ENCODE assay signal across 8 cellular contexts in genomic region chr6:31659649-31660223, GRCh38. TPM values are rescaled to one million over a fixed set of nuclear protein-coding genes. Genes with fewer than 3 reads are reported as not detected.
DNase-seq lines count a peak whose midpoint lies in the region; ATAC-seq and TF ChIP-seq lines count a peak whose summit lies in the region.

No MANE protein-coding gene starts in this region.

- H3K9ac ChIP-seq in HUES48 (ENCODE audit: low read depth, low read length), result peak overlapping the region; percentile 87

- peak; percentile 49 for DNase-seq in AG20443 (ENCODE audit: low spot score)
- no peak for DNase-seq in activated naive CD8-positive, alpha-beta T cell treated with anti-CD3 and anti-CD28 coated beads, Interleukin-2, amount 10 ng/mL, durations not matched to agents 7 days and 5 days
- no peak for DNase-seq in iPS DF 6.9 (ENCODE audit: low read depth, low spot score)
- DNase-seq in spleen, result no peak
- no peak for DNase-seq in NCI-H1092 treated with DMSO at 0.1 percent for 48 hours (lab: John Stamatoyannopoulos, UW)
- DNase-seq in NCI-H2029 (lab: John Stamatoyannopoulos, UW), result no peak
- no peak for DNase-seq in NCI-H446 (lab: John Stamatoyannopoulos, UW)

- H3K9me3 Mint-ChIP-seq in activated naive CD8-positive, alpha-beta T cell treated with anti-CD3 and anti-CD28 coated beads, Interleukin-2, amount 10 ng/mL, durations not matched to agents 7 days and 5 days, result no peaks in the 10 kb centered on the region

- peaks cover 45% of the 10 kb centered on the region for H3K36me3 Mint-ChIP-seq in activated naive CD8-positive, alpha-beta T cell treated with anti-CD3 and anti-CD28 coated beads, Interleukin-2, amount 10 ng/mL, durations not matched to agents 7 days and 5 days

- TF ChIP-seq CTCF in spleen (IDR thresholded peaks at IDR 0.05 in 8 of 11, conservative IDR thresholded peaks at IDR 0.05 in 3 of 11), result no peak

- peak overlapping the region; percentile 88 for H3K4me3 ChIP-seq in HUES48 (ENCODE audit: low read depth, low read length)
- H3K4me3 ChIP-seq in iPS DF 6.9 (ENCODE audit: low read length), result peak overlapping the region; percentile 77; the same call in 1 of the 2 replicates
- peak overlapping the region; percentile 61 to 96 (median 77) for H3K4me3 ChIP-seq in spleen

- peaks cover 32% of the 10 kb centered on the region for H3K36me3 ChIP-seq in HUES48 (ENCODE audit: control insufficient read depth, insufficient read depth, low read length)
- 0 out of 2 replicates have a peak, but pooled peaks cover 7% of the 10 kb centered on the region for H3K36me3 ChIP-seq in iPS DF 6.9 (ENCODE audit: control insufficient read depth, insufficient read depth, low read length)
- peaks cover 0 to 72% (median 28%) of the 10 kb centered on the region in 6 donors for H3K36me3 ChIP-seq in spleen

- H3K27me3 Mint-ChIP-seq in activated naive CD8-positive, alpha-beta T cell treated with anti-CD3 and anti-CD28 coated beads, Interleukin-2, amount 10 ng/mL, durations not matched to agents 7 days and 5 days, result no peaks in the 10 kb centered on the region

- H3K4me1 Mint-ChIP-seq in activated naive CD8-positive, alpha-beta T cell treated with anti-CD3 and anti-CD28 coated beads, Interleukin-2, amount 10 ng/mL, durations not matched to agents 7 days and 5 days, result peaks cover 61% of the 10 kb centered on the region

- H3K4me3 Mint-ChIP-seq in activated naive CD8-positive, alpha-beta T cell treated with anti-CD3 and anti-CD28 coated beads, Interleukin-2, amount 10 ng/mL, durations not matched to agents 7 days and 5 days, result peak overlapping the region; percentile 92

- TF ChIP-seq POLR2A in spleen (IDR thresholded peaks at IDR 0.05), result no peak

- intact Hi-C loops in spleen (cut with DNase I; ENCODE audit: low total_unique reads), result no loop called here

- POLR2A ChIA-PET in activated naive CD8-positive, alpha-beta T cell treated with anti-CD3 and anti-CD28 coated beads, Interleukin-2, amount 10 ng/mL, durations not matched to agents 7 days and 5 days (lab: Charles Lee), result interaction anchor here (1.0 to 2.7 kb wide), 4 partner anchors 13 to 118 kb away, joined by 4 to 21 read pairs (median 7); partner anchors contain the start of gene DDX39B

- H3K9me3 ChIP-seq in HUES48 (ENCODE audit: control insufficient read depth, insufficient read depth, low read length) (no peaks in the 10 kb centered on the region), iPS DF 6.9 (ENCODE audit: control insufficient read depth, insufficient read depth, low read length) (no peaks in the 10 kb centered on the region), spleen (no peaks in the 10 kb centered on the region)

- H3K27ac Mint-ChIP-seq in activated naive CD8-positive, alpha-beta T cell treated with anti-CD3 and anti-CD28 coated beads, Interleukin-2, amount 10 ng/mL, durations not matched to agents 7 days and 5 days, result peak overlapping the region; percentile 89

- H3K27ac ChIP-seq in HUES48 (ENCODE audit: low read depth, low read length) (peak overlapping the region; percentile 90), iPS DF 6.9 (ENCODE audit: low read length) (no peak overlapping the region), spleen (peak overlapping the region; percentile 82 to 97 (median 94))

- peak; percentile 53 for ATAC-seq in activated naive CD8-positive, alpha-beta T cell treated with anti-CD3 and anti-CD28 coated beads, Interleukin-2, amount 10 ng/mL, durations not matched to agents 7 days and 5 days (ENCODE audit: low read depth)

- no peaks in the 10 kb centered on the region for H3K27me3 ChIP-seq in HUES48 (ENCODE audit: control insufficient read depth, insufficient read depth, low read length)
- H3K27me3 ChIP-seq in iPS DF 6.9 (ENCODE audit: control insufficient read depth, insufficient read depth, low read length), result no peaks in the 10 kb centered on the region
- H3K27me3 ChIP-seq in spleen (replicated peaks in 1 of 7), result no peaks in the 10 kb centered on the region

- WGBS in iPS DF 6.9 (ENCODE audit: insufficient coverage, insufficient read length), result no CpG with 5 or more reads among the region's 10 CpGs
- 29 to 51% (median 36%) methylated on average over 7 to 10 of the region's 10 CpGs for WGBS in spleen, 5 donors

- peaks cover 7% of the 10 kb centered on the region; the same call in 1 of the 2 replicates for H3K4me1 ChIP-seq in HUES48 (ENCODE audit: control insufficient read depth, insufficient read depth, low read length)
- 0 out of 2 replicates have a peak, but pooled peaks cover 2% of the 10 kb centered on the region for H3K4me1 ChIP-seq in iPS DF 6.9 (ENCODE audit: control insufficient read depth, insufficient read depth, low read length)
- H3K4me1 ChIP-seq in spleen, result peaks cover 47 to 95% (median 79%) of the 10 kb centered on the region in 6 donors

RNA-seq across cellular contexts. Expression of gene C6orf47, which starts 0.8 kb away (rescaled TPM):
- 10 to 100 TPM; 30.7 to 32.2 TPM for total RNA-seq in activated naive CD8-positive, alpha-beta T cell treated with anti-CD3 and anti-CD28 coated beads, Interleukin-2, amount 10 ng/mL, durations not matched to agents 7 days and 5 days
- 10 to 100 TPM; 24.1 to 37.4 (median 28.6) TPM for total RNA-seq in spleen
- 10 to 100 TPM; 12.2 to 22.6 (median 13.4) TPM for polyA plus RNA-seq in spleen

RNA-seq across cellular contexts. Expression of gene APOM, which starts 4.0 kb away (rescaled TPM):
- total RNA-seq in activated naive CD8-positive, alpha-beta T cell treated with anti-CD3 and anti-CD28 coated beads, Interleukin-2, amount 10 ng/mL, durations not matched to agents 7 days and 5 days, result 1 to 10 TPM; 3.1 to 4.6 TPM
- total RNA-seq in spleen, result 1 to 10 TPM in 6 of 7 donors, under 1 TPM in 1; 0.66 to 3.9 (median 2.5) TPM
- polyA plus RNA-seq in spleen, result 1 to 10 TPM; 4.7 to 9.7 (median 7.5) TPM

RNA-seq across cellular contexts. Expression of gene GPANK1, which starts 5.1 kb away (rescaled TPM):
- total RNA-seq in activated naive CD8-positive, alpha-beta T cell treated with anti-CD3 and anti-CD28 coated beads, Interleukin-2, amount 10 ng/mL, durations not matched to agents 7 days and 5 days, result 10 to 100 TPM; 30.7 to 32.0 TPM
- total RNA-seq in spleen, result 10 to 100 TPM; 12.7 to 21.3 (median 17.4) TPM
- 10 to 100 TPM; 12.4 to 19.2 (median 14.8) TPM for polyA plus RNA-seq in spleen

RNA-seq across cellular contexts. Expression of gene CSNK2B, which starts 6.1 kb away (rescaled TPM):
- 100 to 1,000 TPM; 206 to 216 TPM for total RNA-seq in activated naive CD8-positive, alpha-beta T cell treated with anti-CD3 and anti-CD28 coated beads, Interleukin-2, amount 10 ng/mL, durations not matched to agents 7 days and 5 days
- 100 to 1,000 TPM; 122 to 294 (median 150) TPM for total RNA-seq in spleen
- polyA plus RNA-seq in spleen, result 100 to 1,000 TPM; 132 to 163 (median 139) TPM

RNA-seq across cellular contexts. Expression of gene BAG6, which starts 7.3 kb away (rescaled TPM):
- total RNA-seq in activated naive CD8-positive, alpha-beta T cell treated with anti-CD3 and anti-CD28 coated beads, Interleukin-2, amount 10 ng/mL, durations not matched to agents 7 days and 5 days, result 100 to 1,000 TPM; 242 to 251 TPM
- total RNA-seq in spleen, result 100 to 1,000 TPM; 211 to 328 (median 260) TPM
- polyA plus RNA-seq in spleen, result 100 to 1,000 TPM; 195 to 311 (median 310) TPM
